In the genomic region with DNA sequence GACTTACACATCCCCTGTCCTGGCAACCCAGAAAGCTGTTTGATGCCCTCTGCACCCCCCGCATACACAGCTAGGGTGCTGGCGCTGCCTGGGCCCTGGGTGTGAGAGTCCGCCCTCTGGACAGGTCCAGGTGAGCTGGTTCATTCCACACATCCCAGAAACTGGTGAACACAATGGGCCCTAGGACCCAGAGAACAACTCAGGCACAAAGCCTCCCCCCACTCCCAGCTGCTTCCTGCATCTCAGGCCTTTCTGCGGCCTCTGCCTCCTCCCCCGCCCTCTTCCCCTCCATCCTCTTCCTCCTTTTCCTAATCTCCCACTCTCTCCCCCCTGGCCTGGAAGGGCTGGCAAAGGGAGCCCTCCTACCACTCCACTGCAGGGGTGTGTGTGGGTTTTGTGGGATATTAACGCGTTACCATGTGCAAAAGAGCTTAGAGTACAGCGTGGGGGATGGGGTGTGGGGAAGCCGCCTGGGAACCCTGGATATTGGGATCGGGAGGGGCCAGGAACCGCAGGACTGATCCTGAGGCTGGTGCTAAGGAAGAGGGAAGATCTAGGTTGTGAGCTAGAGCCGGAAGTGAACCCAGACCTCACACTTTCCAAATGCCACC, we compare ENCODE assay signal across 8 cellular contexts. TPM values are rescaled to one million over a fixed set of nuclear protein-coding genes. Genes with fewer than 3 reads are reported as not detected.
DNase-seq lines count a peak whose midpoint lies in the region; ATAC-seq and TF ChIP-seq lines count a peak whose summit lies in the region.

No MANE protein-coding gene starts in this region.

- intact Hi-C loops in breast epithelium (cut with DNase I; ENCODE audit: low total_unique reads): loop anchor here (2.0 kb wide), 1 partner anchor 65 kb away; no protein-coding TSS in a partner anchor

- H3K4me1 ChIP-seq in breast epithelium: peaks cover 10 to 40% of the 10 kb centered on the region in 2 donors
- peaks cover 2% of the 10 kb centered on the region for H3K4me1 ChIP-seq in iPS-15b (ENCODE audit: control insufficient read depth, insufficient read depth, low read length)

- in situ Hi-C loops in GM18951 (cut with MboI; ENCODE audit: low sequenced_read_pairs, unreplicated experiment): no loop called here

- TF ChIP-seq POLR2A in GM18951 (IDR thresholded peaks at IDR 0.05; ENCODE audit: extremely low read depth, insufficient read depth, insufficient read length) (peak; percentile 41), breast epithelium (IDR thresholded peaks at IDR 0.05) (no peak)

- DNase-seq in Ammon's horn (ENCODE audit: low spot score) (peak; percentile 96), NCI-H1105 (lab: John Stamatoyannopoulos, UW) (peak; percentile 77), SKM-1 (lab: John Stamatoyannopoulos, UW; ENCODE audit: unreplicated experiment) (peak; percentile 72), breast epithelium (ENCODE audit: low spot score in 2 of 2) (peak in 1 of 2 donors; percentile 81), retina (peak; percentile 89)

- ATAC-seq in GM19324 (IDR thresholded peaks at IDR 0.05; ENCODE audit: low FRiP score, unreplicated experiment): no peak

- H3K4me3 ChIP-seq in breast epithelium: peak overlapping the region; percentile 81 to 90 (median 85)
- H3K4me3 ChIP-seq in iPS-15b (ENCODE audit: low read depth, low read length): peak overlapping the region; percentile 85

- H3K27me3 ChIP-seq in breast epithelium (no peaks in the 10 kb centered on the region), iPS-15b (ENCODE audit: control insufficient read depth, insufficient read depth, low read length) (peaks cover 3% of the 10 kb centered on the region)

- H3K27ac ChIP-seq in breast epithelium: peak overlapping the region; percentile 88 to 94

- TF ChIP-seq CTCF in breast epithelium (IDR thresholded peaks at IDR 0.05): no peak

- H3K9me3 ChIP-seq in breast epithelium (no peaks in the 10 kb centered on the region), iPS-15b (ENCODE audit: control insufficient read depth, insufficient read depth, low read length) (no peaks in the 10 kb centered on the region)

- no peak overlapping the region for H3K9ac ChIP-seq in iPS-15b (ENCODE audit: low read depth, low read length)

- no peaks in the 10 kb centered on the region for H3K36me3 ChIP-seq in breast epithelium
- no peaks in the 10 kb centered on the region for H3K36me3 ChIP-seq in iPS-15b (ENCODE audit: control insufficient read depth, insufficient read depth, low read length)

RNA-seq across cellular contexts. Expression of gene PPP1R9B, which starts 1.6 kb away (rescaled TPM):
- 10 to 100 TPM; 21.8 to 24.9 (median 22.7) TPM for total RNA-seq in breast epithelium

RNA-seq across cellular contexts. Expression of gene SGCA, which starts 13.8 kb away (rescaled TPM):
- total RNA-seq in breast epithelium: 1 to 10 TPM in 1 of 3 donors, under 1 TPM in 2; 0.33 to 2.6 (median 0.73) TPM

RNA-seq across cellular contexts. Expression of gene SAMD14, which starts 22.1 kb away (rescaled TPM):
- under 1 TPM in 2 of 3 donors, not detected in 1; 0.16 to 0.98 TPM for total RNA-seq in breast epithelium

RNA-seq across cellular contexts. Expression of gene COL1A1, which starts 49.4 kb away (rescaled TPM):
- total RNA-seq in breast epithelium: 10 to 100 TPM; 23.4 to 67.2 (median 44.5) TPM

RNA-seq across cellular contexts. Expression of gene PDK2, which starts 56.9 kb away (rescaled TPM):
- 10 to 100 TPM; 28.2 to 53.4 (median 30.5) TPM for total RNA-seq in breast epithelium
